11 cellular contexts compared by ENCODE assay signal in the genomic region with DNA sequence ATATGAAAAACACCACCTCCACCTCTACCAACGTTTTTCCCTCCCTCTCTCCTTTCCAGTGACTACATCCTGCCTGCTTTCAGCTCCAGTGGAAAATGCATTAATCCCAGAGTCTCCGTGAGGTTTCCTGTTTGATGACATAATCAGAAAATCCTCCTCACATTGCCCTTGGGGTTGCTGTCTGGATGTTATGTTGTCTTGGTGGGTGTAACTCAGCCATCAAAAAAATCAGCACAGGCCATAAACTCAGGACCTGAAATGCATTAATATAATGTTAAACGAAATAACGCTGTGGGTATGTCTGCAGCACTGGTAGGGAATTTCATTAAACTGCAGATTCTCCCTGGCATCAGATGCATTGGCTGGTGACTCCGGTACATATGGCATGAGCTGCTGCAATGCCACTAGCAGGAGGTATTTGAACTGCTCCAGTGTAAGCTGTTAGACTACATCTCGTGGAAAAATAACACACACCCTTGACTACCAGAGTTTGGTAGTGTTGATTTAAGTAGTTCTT.
DNase-seq lines count a peak whose midpoint lies in the region; ATAC-seq, FAIRE-seq and TF ChIP-seq lines count a peak whose summit lies in the region.
"Had no signal": no experiment of that assay in that cellular context is flagged by ENCODE, and none has a peak within 500 bp of the region (broad histone marks: within the 10 kb centered on the region; RNA-seq: fewer than 3 reads in every experiment).

No MANE protein-coding gene starts in this region.

- H2AFZ ChIP-seq in K562 (ENCODE audit: low read depth, low read length) (peak overlapping the region; percentile 94), PC-3 (ENCODE audit: low read length) (no peak overlapping the region)

- DNase-seq in Ammon's horn (ENCODE audit: low spot score) = peak; percentile 17
- peak; percentile 16 for DNase-seq in HK-2 (ENCODE audit: unreplicated experiment)
- DNase-seq in K562 (ENCODE audit: extremely low read depth in 1 of 4, low spot score in 3 of 4) = no peak
- peak; percentile 77 for DNase-seq in mesendoderm
- no peak for DNase-seq in activated effector memory CD4-positive, alpha-beta T cell treated with Interleukin-2 at 50 U/mL for 16 hours
- DNase-seq in NCI-H2029 treated with DMSO at 0.1 percent for 48 hours (lab: John Stamatoyannopoulos, UW) = no peak
- no peak for DNase-seq in PC-3
- DNase-seq in tibial artery = no peak
- DNase-seq: DMS79 treated with DMSO at 0.1 percent for 48 hours; effector CD8-positive, alpha-beta T cell; NCI-H1436 treated with DMSO at 0.1 percent for 48 hours had no signal

- H4K5ac ChIP-seq in mesendoderm (ENCODE audit: low read length) = no peak overlapping the region

- no peak overlapping the region for H3K4ac ChIP-seq in mesendoderm (ENCODE audit: low read depth, low read length)

- H3K9me3 ChIP-seq in K562 (replicated peaks; ENCODE audit: control insufficient read depth, insufficient read depth, low read depth, low read length) = 0 out of 2 replicates have a peak, but pooled peaks cover 4% of the 10 kb centered on the region
- no peaks in the 10 kb centered on the region for H3K9me3 ChIP-seq in PC-3 (ENCODE audit: low read length)
- no peaks in the 10 kb centered on the region for H3K9me3 ChIP-seq in tibial artery

- in situ Hi-C loops in K562 (cut with MboI) = no loop called here

- BruUV-seq in K562 (replicated peaks; lab: Mats Ljungman, UMichigan) (no TSS peak), PC-3 (replicated peaks; lab: Mats Ljungman, UMichigan) (no TSS peak)

- no peak overlapping the region for H2BK5ac ChIP-seq in mesendoderm (ENCODE audit: low read length)

- TF ChIP-seq EP300 in K562 (IDR thresholded peaks at IDR 0.05; ENCODE audit: low read length) = no peak

- no peak for TF ChIP-seq RAD21 in K562 (CRISPR knock-in tag; conservative IDR thresholded peaks at IDR 0.05 in 1 of 2, IDR thresholded peaks at IDR 0.05 in 1 of 2)

- H3K9ac ChIP-seq in K562 (ENCODE audit: insufficient read depth in 1 of 2, low read depth in 2 of 2, low read length in 2 of 2) = no peak overlapping the region
- no peak overlapping the region for H3K9ac ChIP-seq in mesendoderm (ENCODE audit: low read length)
- no peak overlapping the region for H3K9ac ChIP-seq in PC-3 (ENCODE audit: low read length)

- no peak overlapping the region for H3K56ac ChIP-seq in mesendoderm (ENCODE audit: low read length)

- H3K4me2 ChIP-seq in K562 (ENCODE audit: insufficient read depth, low read length) (no peak overlapping the region), mesendoderm (ENCODE audit: low read length) (no peak overlapping the region), PC-3 (ENCODE audit: low read length) (no peak overlapping the region)

- H3K79me2 ChIP-seq in K562 (ENCODE audit: control insufficient read depth, insufficient read depth, low read length) = no peaks in the 10 kb centered on the region
- H3K79me2 ChIP-seq in mesendoderm (ENCODE audit: control insufficient read depth, insufficient read depth, low read length) = no peaks in the 10 kb centered on the region
- H3K79me2 ChIP-seq in PC-3 (ENCODE audit: low read length) = no peaks in the 10 kb centered on the region

- ATAC-seq in K562 (no peak), PC-3 (no peak)

- peak overlapping the region; percentile 39 for H3K18ac ChIP-seq in mesendoderm (ENCODE audit: low read length)

- H3K27me3 ChIP-seq in K562 (ENCODE audit: control insufficient read depth in 2 of 2, insufficient read depth in 2 of 2, low read length in 2 of 2) (no peaks in the 10 kb centered on the region), mesendoderm (ENCODE audit: insufficient read depth, low read length, poor library complexity) (no peaks in the 10 kb centered on the region), PC-3 (ENCODE audit: low read length) (no peaks in the 10 kb centered on the region), tibial artery (no peaks in the 10 kb centered on the region)

- intact Hi-C loops in K562 (cut with micrococcal nuclease) = no loop called here
- intact Hi-C loops in PC-3 (cut with micrococcal nuclease) = no loop called here
- intact Hi-C loops in tibial artery (cut with DNase I; ENCODE audit: low total_unique reads) = no loop called here

- no peak for TF ChIP-seq POLR2A in K562 (conservative IDR thresholded peaks at IDR 0.05)

- H4K8ac ChIP-seq in mesendoderm (ENCODE audit: low read depth, low read length) = no peak overlapping the region

- H3K79me1 ChIP-seq in mesendoderm (ENCODE audit: low read length) = peaks cover 2% of the 10 kb centered on the region

- H3K23ac ChIP-seq in mesendoderm (ENCODE audit: low read length) = no peak overlapping the region

- no peak overlapping the region for H2AK5ac ChIP-seq in mesendoderm (ENCODE audit: low read length)

- no peaks in the 10 kb centered on the region for H4K20me1 ChIP-seq in K562 (replicated peaks; ENCODE audit: control insufficient read depth, insufficient read depth, low read length)
- no peaks in the 10 kb centered on the region for H4K20me1 ChIP-seq in PC-3 (ENCODE audit: low read length)

- POLR2A ChIA-PET in K562 (lab: Yijun Ruan, JAX) = interaction anchor here (1.1 to 2.8 kb wide), 2 partner anchors 9 to 44 kb away, joined by 3 to 17 read pairs; no protein-coding TSS in a partner anchor
- POLR2A ChIA-PET in PC-3 (lab: Charles Lee; ENCODE audit: unreplicated experiment) = no interaction called here

- H3K4me1 ChIP-seq in K562 (replicated peaks in 1 of 2; ENCODE audit: control insufficient read depth in 2 of 2, insufficient read depth in 2 of 2, low read length in 2 of 2) (peaks cover 0 to 43% of the 10 kb centered on the region in 2 experiments; a peak in 3 of 5 replicates), mesendoderm (ENCODE audit: control insufficient read depth, low read depth, low read length) (peaks cover 1% of the 10 kb centered on the region), PC-3 (ENCODE audit: insufficient read depth, low read length) (no peaks in the 10 kb centered on the region), tibial artery (peaks cover 0 to 34% (median 13%) of the 10 kb centered on the region in 4 donors)

- H3K36me3 ChIP-seq in K562 (ENCODE audit: control insufficient read depth, insufficient read depth, low read length) = no peaks in the 10 kb centered on the region
- H3K36me3 ChIP-seq in mesendoderm (ENCODE audit: control insufficient read depth, insufficient read depth, low read length) = no peaks in the 10 kb centered on the region
- H3K36me3 ChIP-seq in PC-3 (ENCODE audit: low read depth, low read length) = no peaks in the 10 kb centered on the region
- no peaks in the 10 kb centered on the region for H3K36me3 ChIP-seq in tibial artery

- FAIRE-seq in K562 (lab: Jason Lieb, UNC) = no peak

- no peaks in the 10 kb centered on the region for H3K9me1 ChIP-seq in K562 (ENCODE audit: control insufficient read depth, insufficient read depth, low read length)

- H3K4me3 ChIP-seq in K562 = no peak overlapping the region
- no peak overlapping the region for H3K4me3 ChIP-seq in mesendoderm (ENCODE audit: low read length)
- H3K4me3 ChIP-seq in PC-3 (ENCODE audit: low read length) = no peak overlapping the region
- no peak overlapping the region for H3K4me3 ChIP-seq in tibial artery

- H2BK15ac ChIP-seq in mesendoderm (replicated peaks; ENCODE audit: low read depth) = no peak overlapping the region

- H3K9me2 ChIP-seq in PC-3 (replicated peaks; ENCODE audit: low read length) = no peaks in the 10 kb centered on the region; the same call in 1 of the 2 replicates

- H2BK120ac ChIP-seq in mesendoderm (ENCODE audit: low read depth, low read length) = no peak overlapping the region

- CTCF ChIA-PET in K562 (lab: Yijun Ruan, JAX; ENCODE audit: low intra/inter-chr PET ratio) (no interaction called here), PC-3 (lab: Charles Lee) (no interaction called here)

- no peak overlapping the region for H3K27ac ChIP-seq in K562 (ENCODE audit: extremely low read depth, low read depth, low read length)
- H3K27ac ChIP-seq in mesendoderm (ENCODE audit: low read depth, low read length) = no peak overlapping the region
- no peak overlapping the region for H3K27ac ChIP-seq in PC-3 (ENCODE audit: low read length)
- no peak overlapping the region for H3K27ac ChIP-seq in tibial artery

- 55% methylated on average over 6 of the region's 6 CpGs for WGBS in K562 (ENCODE audit: insufficient coverage, low coverage, missing lambda C conversion rate)
- WGBS in mesendoderm (ENCODE audit: extremely low coverage, insufficient coverage, low lambda C conversion rate) = no CpG with 5 or more reads among the region's 6 CpGs

- no peaks in the 10 kb centered on the region for H3F3A ChIP-seq in PC-3 (ENCODE audit: low read length, unreplicated experiment)

- no peak for TF ChIP-seq CTCF in K562 (IDR thresholded peaks at IDR 0.05 in 2 of 3, conservative IDR thresholded peaks at IDR 0.05 in 1 of 3; ENCODE audit: insufficient read depth in 2 of 3, low read depth in 1 of 3, low read length in 3 of 3)
- no peak for TF ChIP-seq CTCF in PC-3 (conservative IDR thresholded peaks at IDR 0.05; ENCODE audit: low read depth, low read length)
- no peak for TF ChIP-seq CTCF in tibial artery (IDR thresholded peaks at IDR 0.05)

TF ChIP-seq in K562, 482 proteins besides CTCF, POLR2A, EP300 and RAD21:
- TF ChIP-seq SLC30A9 (CRISPR knock-in tag; IDR thresholded peaks at IDR 0.05) = no peak

Comparison
In these comparisons a context has a peak if more than half of its experiments do, and no peak if none do; other contexts are left out.
1. DNase-seq: peak in Ammon's horn (single experiment), HK-2 (single experiment) and mesendoderm (single experiment); none in K562 (0 of 4), activated effector memory CD4-positive, alpha-beta T cell treated with Interleukin-2 at 50 U/mL for 16 hours (single experiment), NCI-H2029 treated with DMSO at 0.1 percent for 48 hours (single experiment), PC-3 (single experiment) and tibial artery (0 of 2).